In the genomic region with DNA sequence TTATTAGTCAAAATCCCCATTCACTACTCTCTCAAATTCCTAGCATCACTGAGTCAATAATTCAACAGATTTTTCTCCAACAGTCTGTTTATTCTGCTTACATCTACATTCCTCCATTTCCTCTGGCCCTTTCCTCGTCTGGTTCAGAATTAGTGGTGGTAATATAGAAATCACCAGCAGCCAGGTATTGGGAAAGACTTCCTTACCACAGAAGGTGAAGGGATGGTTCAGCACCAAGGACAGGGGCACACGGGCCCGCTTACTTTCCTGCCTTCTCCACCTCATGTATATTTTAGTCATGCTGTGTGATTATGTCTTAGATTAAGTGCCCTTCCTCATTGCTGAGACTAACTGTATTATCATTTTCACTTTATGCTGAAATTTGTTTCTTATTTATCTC, we compare ENCODE assay signal across 1 cellular context.
A peak's percentile ranks its signal among the peaks of the same experiment; 100 is the strongest.
TF ChIP-seq lines count a peak whose summit lies in the region.

No MANE protein-coding gene starts in this region.

TF ChIP-seq in HepG2, 621 proteins besides CTCF, POLR2A, EP300 and RAD21 (continued from another document and continues in another):
- TF ChIP-seq IRF1 (CRISPR knock-in tag; IDR thresholded peaks at IDR 0.05; ENCODE audit: low read depth): no peak
- TF ChIP-seq BCL6 (CRISPR knock-in tag; IDR thresholded peaks at IDR 0.05): no peak
- no peak for TF ChIP-seq JUN (CRISPR knock-in tag; IDR thresholded peaks at IDR 0.05)
- no peak for TF ChIP-seq ZNF235 (CRISPR knock-in tag; IDR thresholded peaks at IDR 0.05; ENCODE audit: borderline replicate concordance)
- TF ChIP-seq CBX1 (IDR thresholded peaks at IDR 0.05; ENCODE audit: low read depth): no peak
- TF ChIP-seq, protein P1, sequence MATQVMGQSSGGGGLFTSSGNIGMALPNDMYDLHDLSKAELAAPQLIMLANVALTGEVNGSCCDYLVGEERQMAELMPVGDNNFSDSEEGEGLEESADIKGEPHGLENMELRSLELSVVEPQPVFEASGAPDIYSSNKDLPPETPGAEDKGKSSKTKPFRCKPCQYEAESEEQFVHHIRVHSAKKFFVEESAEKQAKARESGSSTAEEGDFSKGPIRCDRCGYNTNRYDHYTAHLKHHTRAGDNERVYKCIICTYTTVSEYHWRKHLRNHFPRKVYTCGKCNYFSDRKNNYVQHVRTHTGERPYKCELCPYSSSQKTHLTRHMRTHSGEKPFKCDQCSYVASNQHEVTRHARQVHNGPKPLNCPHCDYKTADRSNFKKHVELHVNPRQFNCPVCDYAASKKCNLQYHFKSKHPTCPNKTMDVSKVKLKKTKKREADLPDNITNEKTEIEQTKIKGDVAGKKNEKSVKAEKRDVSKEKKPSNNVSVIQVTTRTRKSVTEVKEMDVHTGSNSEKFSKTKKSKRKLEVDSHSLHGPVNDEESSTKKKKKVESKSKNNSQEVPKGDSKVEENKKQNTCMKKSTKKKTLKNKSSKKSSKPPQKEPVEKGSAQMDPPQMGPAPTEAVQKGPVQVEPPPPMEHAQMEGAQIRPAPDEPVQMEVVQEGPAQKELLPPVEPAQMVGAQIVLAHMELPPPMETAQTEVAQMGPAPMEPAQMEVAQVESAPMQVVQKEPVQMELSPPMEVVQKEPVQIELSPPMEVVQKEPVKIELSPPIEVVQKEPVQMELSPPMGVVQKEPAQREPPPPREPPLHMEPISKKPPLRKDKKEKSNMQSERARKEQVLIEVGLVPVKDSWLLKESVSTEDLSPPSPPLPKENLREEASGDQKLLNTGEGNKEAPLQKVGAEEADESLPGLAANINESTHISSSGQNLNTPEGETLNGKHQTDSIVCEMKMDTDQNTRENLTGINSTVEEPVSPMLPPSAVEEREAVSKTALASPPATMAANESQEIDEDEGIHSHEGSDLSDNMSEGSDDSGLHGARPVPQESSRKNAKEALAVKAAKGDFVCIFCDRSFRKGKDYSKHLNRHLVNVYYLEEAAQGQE (IDR thresholded peaks at IDR 0.05; ENCODE audit: borderline replicate concordance in 1 of 2, low read depth in 1 of 2, low read length in 2 of 2): peak; percentile 82 to 99
- TF ChIP-seq TSC22D2 (CRISPR knock-in tag; IDR thresholded peaks at IDR 0.05; ENCODE audit: borderline replicate concordance): 0 out of 2 replicates have a peak, but pooled peaks have one; percentile 48
- TF ChIP-seq MED13 (CRISPR knock-in tag; IDR thresholded peaks at IDR 0.05): no peak
- TF ChIP-seq SNRNP70 (IDR thresholded peaks at IDR 0.05; ENCODE audit: low read depth, low read length): no peak
- peak; percentile 26; the same call in 1 of the 2 replicates for TF ChIP-seq RXRB (CRISPR knock-in tag; IDR thresholded peaks at IDR 0.05; ENCODE audit: borderline replicate concordance)
- no peak for TF ChIP-seq PBX2 (CRISPR knock-in tag; IDR thresholded peaks at IDR 0.05)
- TF ChIP-seq RAD51 (IDR thresholded peaks at IDR 0.05; ENCODE audit: borderline replicate concordance): no peak
- TF ChIP-seq ZNF318 (CRISPR knock-in tag; IDR thresholded peaks at IDR 0.05): no peak
- TF ChIP-seq, protein P2, sequence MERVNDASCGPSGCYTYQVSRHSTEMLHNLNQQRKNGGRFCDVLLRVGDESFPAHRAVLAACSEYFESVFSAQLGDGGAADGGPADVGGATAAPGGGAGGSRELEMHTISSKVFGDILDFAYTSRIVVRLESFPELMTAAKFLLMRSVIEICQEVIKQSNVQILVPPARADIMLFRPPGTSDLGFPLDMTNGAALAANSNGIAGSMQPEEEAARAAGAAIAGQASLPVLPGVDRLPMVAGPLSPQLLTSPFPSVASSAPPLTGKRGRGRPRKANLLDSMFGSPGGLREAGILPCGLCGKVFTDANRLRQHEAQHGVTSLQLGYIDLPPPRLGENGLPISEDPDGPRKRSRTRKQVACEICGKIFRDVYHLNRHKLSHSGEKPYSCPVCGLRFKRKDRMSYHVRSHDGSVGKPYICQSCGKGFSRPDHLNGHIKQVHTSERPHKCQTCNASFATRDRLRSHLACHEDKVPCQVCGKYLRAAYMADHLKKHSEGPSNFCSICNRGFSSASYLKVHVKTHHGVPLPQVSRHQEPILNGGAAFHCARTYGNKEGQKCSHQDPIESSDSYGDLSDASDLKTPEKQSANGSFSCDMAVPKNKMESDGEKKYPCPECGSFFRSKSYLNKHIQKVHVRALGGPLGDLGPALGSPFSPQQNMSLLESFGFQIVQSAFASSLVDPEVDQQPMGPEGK (CRISPR knock-in tag; IDR thresholded peaks at IDR 0.05): no peak
- no peak for TF ChIP-seq IKZF4 (CRISPR knock-in tag; IDR thresholded peaks at IDR 0.05; ENCODE audit: borderline replicate concordance, low read depth, not compliant biosample characterization)
- TF ChIP-seq THAP7 (CRISPR knock-in tag; IDR thresholded peaks at IDR 0.05): no peak
- no peak for TF ChIP-seq ZNF382 (CRISPR knock-in tag; IDR thresholded peaks at IDR 0.05; ENCODE audit: borderline replicate concordance)
- 0 out of 4 replicates have a peak, but pooled peaks of 1 of the 2 experiments have one; percentile 25 for TF ChIP-seq KLF16 (CRISPR knock-in tag; IDR thresholded peaks at IDR 0.05)
- TF ChIP-seq, protein P3, sequence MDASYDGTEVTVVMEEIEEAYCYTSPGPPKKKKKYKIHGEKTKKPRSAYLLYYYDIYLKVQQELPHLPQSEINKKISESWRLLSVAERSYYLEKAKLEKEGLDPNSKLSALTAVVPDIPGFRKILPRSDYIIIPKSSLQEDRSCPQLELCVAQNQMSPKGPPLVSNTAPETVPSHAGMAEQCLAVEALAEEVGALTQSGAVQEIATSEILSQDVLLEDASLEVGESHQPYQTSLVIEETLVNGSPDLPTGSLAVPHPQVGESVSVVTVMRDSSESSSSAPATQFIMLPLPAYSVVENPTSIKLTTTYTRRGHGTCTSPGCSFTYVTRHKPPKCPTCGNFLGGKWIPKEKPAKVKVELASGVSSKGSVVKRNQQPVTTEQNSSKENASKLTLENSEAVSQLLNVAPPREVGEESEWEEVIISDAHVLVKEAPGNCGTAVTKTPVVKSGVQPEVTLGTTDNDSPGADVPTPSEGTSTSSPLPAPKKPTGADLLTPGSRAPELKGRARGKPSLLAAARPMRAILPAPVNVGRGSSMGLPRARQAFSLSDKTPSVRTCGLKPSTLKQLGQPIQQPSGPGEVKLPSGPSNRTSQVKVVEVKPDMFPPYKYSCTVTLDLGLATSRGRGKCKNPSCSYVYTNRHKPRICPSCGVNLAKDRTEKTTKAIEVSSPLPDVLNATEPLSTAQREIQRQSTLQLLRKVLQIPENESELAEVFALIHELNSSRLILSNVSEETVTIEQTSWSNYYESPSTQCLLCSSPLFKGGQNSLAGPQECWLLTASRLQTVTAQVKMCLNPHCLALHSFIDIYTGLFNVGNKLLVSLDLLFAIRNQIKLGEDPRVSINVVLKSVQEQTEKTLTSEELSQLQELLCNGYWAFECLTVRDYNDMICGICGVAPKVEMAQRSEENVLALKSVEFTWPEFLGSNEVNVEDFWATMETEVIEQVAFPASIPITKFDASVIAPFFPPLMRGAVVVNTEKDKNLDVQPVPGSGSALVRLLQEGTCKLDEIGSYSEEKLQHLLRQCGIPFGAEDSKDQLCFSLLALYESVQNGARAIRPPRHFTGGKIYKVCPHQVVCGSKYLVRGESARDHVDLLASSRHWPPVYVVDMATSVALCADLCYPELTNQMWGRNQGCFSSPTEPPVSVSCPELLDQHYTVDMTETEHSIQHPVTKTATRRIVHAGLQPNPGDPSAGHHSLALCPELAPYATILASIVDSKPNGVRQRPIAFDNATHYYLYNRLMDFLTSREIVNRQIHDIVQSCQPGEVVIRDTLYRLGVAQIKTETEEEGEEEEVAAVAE (CRISPR knock-in tag; IDR thresholded peaks at IDR 0.05; ENCODE audit: borderline replicate concordance): 0 out of 2 replicates have a peak, but pooled peaks have one; percentile 37
- no peak for TF ChIP-seq POLR2G (IDR thresholded peaks at IDR 0.05; ENCODE audit: low read depth, low read length)
- TF ChIP-seq ZSCAN20 (CRISPR knock-in tag; IDR thresholded peaks at IDR 0.05; ENCODE audit: borderline replicate concordance): no peak
- TF ChIP-seq ZNF619 (CRISPR knock-in tag; IDR thresholded peaks at IDR 0.05): no peak
- TF ChIP-seq ZNF446 (CRISPR knock-in tag; IDR thresholded peaks at IDR 0.05): no peak
- TF ChIP-seq ZNF589 (CRISPR knock-in tag; conservative IDR thresholded peaks at IDR 0.05): no peak
- TF ChIP-seq, protein P4, sequence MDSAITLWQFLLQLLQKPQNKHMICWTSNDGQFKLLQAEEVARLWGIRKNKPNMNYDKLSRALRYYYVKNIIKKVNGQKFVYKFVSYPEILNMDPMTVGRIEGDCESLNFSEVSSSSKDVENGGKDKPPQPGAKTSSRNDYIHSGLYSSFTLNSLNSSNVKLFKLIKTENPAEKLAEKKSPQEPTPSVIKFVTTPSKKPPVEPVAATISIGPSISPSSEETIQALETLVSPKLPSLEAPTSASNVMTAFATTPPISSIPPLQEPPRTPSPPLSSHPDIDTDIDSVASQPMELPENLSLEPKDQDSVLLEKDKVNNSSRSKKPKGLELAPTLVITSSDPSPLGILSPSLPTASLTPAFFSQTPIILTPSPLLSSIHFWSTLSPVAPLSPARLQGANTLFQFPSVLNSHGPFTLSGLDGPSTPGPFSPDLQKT (CRISPR knock-in tag; IDR thresholded peaks at IDR 0.05; ENCODE audit: borderline replicate concordance): no peak
- no peak for TF ChIP-seq ZBTB7A (CRISPR knock-in tag; IDR thresholded peaks at IDR 0.05)
- no peak for TF ChIP-seq RFXAP (CRISPR knock-in tag; IDR thresholded peaks at IDR 0.05; ENCODE audit: borderline replicate concordance)
- no peak for TF ChIP-seq ZNF546 (CRISPR knock-in tag; conservative IDR thresholded peaks at IDR 0.05)
- no peak for TF ChIP-seq TCF7 (IDR thresholded peaks at IDR 0.05; ENCODE audit: low read depth)
- no peak for TF ChIP-seq ZNF354B (CRISPR knock-in tag; IDR thresholded peaks at IDR 0.05)
- TF ChIP-seq PHF20 (CRISPR knock-in tag; IDR thresholded peaks at IDR 0.05): no peak
- TF ChIP-seq ZKSCAN5 (CRISPR knock-in tag; IDR thresholded peaks at IDR 0.05): no peak
- TF ChIP-seq ZNF44 (CRISPR knock-in tag; IDR thresholded peaks at IDR 0.05): no peak
- no peak for TF ChIP-seq ZZZ3 (CRISPR knock-in tag; IDR thresholded peaks at IDR 0.05; ENCODE audit: borderline replicate concordance)
